ENCODE assay signal across 17 cellular contexts in the genomic region with DNA sequence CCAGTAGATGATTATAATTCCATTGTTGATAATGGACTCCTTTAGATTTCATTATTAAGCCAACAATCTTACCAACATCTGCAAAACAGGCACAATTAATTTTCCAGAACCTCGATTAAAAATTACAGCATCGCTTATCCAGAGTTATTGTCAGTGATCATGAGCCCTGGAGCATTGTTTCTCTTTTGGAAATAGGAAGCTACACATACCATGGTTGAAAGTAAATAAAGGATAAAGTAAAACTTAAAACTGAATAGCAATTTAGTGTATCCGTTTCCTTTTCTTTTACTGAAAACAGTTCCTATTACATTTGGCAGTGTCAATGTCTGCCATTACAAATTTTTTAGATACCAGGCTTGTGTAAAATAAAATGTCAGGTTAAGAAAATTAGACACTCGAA. TPM values are rescaled to one million over a fixed set of nuclear protein-coding genes. Genes with fewer than 3 reads are reported as not detected.
DNase-seq lines count a peak whose midpoint lies in the region; ATAC-seq, FAIRE-seq and TF ChIP-seq lines count a peak whose summit lies in the region.
"Had no signal": no experiment of that assay in that cellular context is flagged by ENCODE, and none has a peak within 500 bp of the region (broad histone marks: within the 10 kb centered on the region; RNA-seq: fewer than 3 reads in every experiment).

No MANE protein-coding gene starts in this region.

- TF ChIP-seq CTCF in A549 (IDR thresholded peaks at IDR 0.05), result no peak
- no peak for TF ChIP-seq CTCF in astrocyte of the spinal cord (IDR thresholded peaks at IDR 0.05; ENCODE audit: low read depth, low read length)
- TF ChIP-seq CTCF in kidney (IDR thresholded peaks at IDR 0.05; ENCODE audit: borderline replicate concordance, extremely low read depth, insufficient read depth), result no peak

- no peaks in the 10 kb centered on the region for H3K27me3 ChIP-seq in rectal smooth muscle tissue (ENCODE audit: control insufficient read depth, insufficient read depth, low read length)

- in situ Hi-C loops in astrocyte of the spinal cord (cut with HindIII; ENCODE audit: low sequenced_read_pairs), result no loop called here

- CTCF ChIA-PET in A549 (lab: Yijun Ruan, JAX), result interaction anchor here (1.0 kb wide), 1 partner anchor 18 kb away, joined by 3 read pairs; a partner anchor contains a TSS

- POLR2A ChIA-PET in A549 (lab: Yijun Ruan, JAX), result interaction anchor here (1.2 to 5.1 kb wide), 3 partner anchors 10 to 249 kb away, joined by 3 to 34 read pairs (median 20); a partner anchor contains a TSS

- FAIRE-seq in A549 (lab: Jason Lieb, UNC) (peak; percentile 77), kidney (lab: Jason Lieb, UNC) (no peak)

- H3K4me3 ChIP-seq in A549, result peak overlapping the region; percentile 72
- H3K4me3 ChIP-seq in astrocyte of the spinal cord (ENCODE audit: low read depth, low read length), result peak overlapping the region; percentile 89
- H3K4me3 ChIP-seq in kidney (ENCODE audit: low read length in 2 of 2), result peak overlapping the region; percentile 65 to 69
- no peak overlapping the region for H3K4me3 ChIP-seq in rectal smooth muscle tissue (ENCODE audit: low read length)

- peaks cover 40% of the 10 kb centered on the region for H3K4me1 ChIP-seq in A549
- peaks cover 13 to 18% of the 10 kb centered on the region in 2 donors for H3K4me1 ChIP-seq in kidney (ENCODE audit: control insufficient read depth in 1 of 2, insufficient read depth in 1 of 2, low read depth in 1 of 2, low read length in 2 of 2)
- H3K4me1 ChIP-seq in rectal smooth muscle tissue (ENCODE audit: control insufficient read depth, insufficient read depth, low read length), result peaks cover 42% of the 10 kb centered on the region

- H3K9ac ChIP-seq in kidney (ENCODE audit: low read length in 2 of 2) (peak overlapping the region in 1 of 2 donors; percentile 92), rectal smooth muscle tissue (ENCODE audit: low read length) (no peak overlapping the region)

- 6% methylated on average over 4 of the region's 4 CpGs for WGBS in A549 (ENCODE audit: missing lambda C conversion rate)

- H3K27ac ChIP-seq in A549 (peak overlapping the region; percentile 92 to 98), kidney (ENCODE audit: low read depth in 2 of 2, low read length in 2 of 2) (peak overlapping the region; percentile 96 to 97), rectal smooth muscle tissue (ENCODE audit: low read depth, low read length) (peak overlapping the region; percentile 92)

- no peak for TF ChIP-seq EP300 in A549 (IDR thresholded peaks at IDR 0.05)

- no peak for TF ChIP-seq RAD21 in A549 (conservative IDR thresholded peaks at IDR 0.05 in 1 of 2, IDR thresholded peaks at IDR 0.05 in 1 of 2)

- intact Hi-C loops in kidney (cut with DNase I), result no loop called here

- peak overlapping the region; percentile 88 for H3K4me2 ChIP-seq in A549

- TF ChIP-seq POLR2A in A549 (IDR thresholded peaks at IDR 0.05; ENCODE audit: low read length), result no peak

- H3K9me3 ChIP-seq in A549 (no peaks in the 10 kb centered on the region), kidney (ENCODE audit: control insufficient read depth in 1 of 2, low read length in 2 of 2) (no peaks in the 10 kb centered on the region)

- H3K36me3 ChIP-seq in kidney (ENCODE audit: control insufficient read depth in 1 of 2, insufficient read depth in 2 of 2, low read length in 2 of 2), result peaks cover 0 to 5% of the 10 kb centered on the region in 2 donors
- H3K36me3 ChIP-seq in rectal smooth muscle tissue (ENCODE audit: control insufficient read depth, insufficient read depth, low read length), result no peaks in the 10 kb centered on the region

- ATAC-seq in A549 (no peak), HG03139 (IDR thresholded peaks at IDR 0.05; ENCODE audit: unreplicated experiment) (no peak), GM21381 (IDR thresholded peaks at IDR 0.05; ENCODE audit: unreplicated experiment) (no peak)
- ATAC-seq: CD8-positive, alpha-beta T cell had no signal

- DNase-seq in A549 (ENCODE audit: low read depth in 1 of 2, low spot score in 1 of 2) (no peak), astrocyte of the spinal cord (ENCODE audit: low read depth, low spot score) (peak; percentile 38), kidney (no peak), T-helper 9 cell (no peak), NCI-H146 treated with DMSO at 0.1 percent for 48 hours (lab: John Stamatoyannopoulos, UW; ENCODE audit: unreplicated experiment) (no peak)
- DNase-seq: 8988T; activated CD8-positive, alpha-beta memory T cell treated with anti-CD3 and anti-CD28 coated beads for 24 hours; activated naive CD4-positive, alpha-beta T cell treated with Interleukin-2 at 50 U/mL for 16 hours; MM.1S; NK-92 treated with Interleukin-12 subunit alpha and Interleukin-12 subunit beta, amount 100 ng/mL, for 24 hours; posterior cingulate gyrus; stimulated activated CD4-positive, alpha-beta T cell treated with anti-CD3 and anti-CD28 coated beads, Interleukin-2, amount 100 ng/mL, for 24 hours; stimulated activated CD8-positive, alpha-beta memory T cell treated with anti-CD3 and anti-CD28 coated beads, Interleukin-4, amount 100 ng/mL, for 48 hours had no signal

TF ChIP-seq in A549, 52 proteins besides CTCF, POLR2A, EP300 and RAD21 (continues in another document):
- TF ChIP-seq NPAS2 (CRISPR knock-in tag; IDR thresholded peaks at IDR 0.05; ENCODE audit: borderline replicate concordance), result no peak
- no peak for TF ChIP-seq MAFK (IDR thresholded peaks at IDR 0.05; ENCODE audit: partially characterized antibody)
- TF ChIP-seq, protein P1, sequence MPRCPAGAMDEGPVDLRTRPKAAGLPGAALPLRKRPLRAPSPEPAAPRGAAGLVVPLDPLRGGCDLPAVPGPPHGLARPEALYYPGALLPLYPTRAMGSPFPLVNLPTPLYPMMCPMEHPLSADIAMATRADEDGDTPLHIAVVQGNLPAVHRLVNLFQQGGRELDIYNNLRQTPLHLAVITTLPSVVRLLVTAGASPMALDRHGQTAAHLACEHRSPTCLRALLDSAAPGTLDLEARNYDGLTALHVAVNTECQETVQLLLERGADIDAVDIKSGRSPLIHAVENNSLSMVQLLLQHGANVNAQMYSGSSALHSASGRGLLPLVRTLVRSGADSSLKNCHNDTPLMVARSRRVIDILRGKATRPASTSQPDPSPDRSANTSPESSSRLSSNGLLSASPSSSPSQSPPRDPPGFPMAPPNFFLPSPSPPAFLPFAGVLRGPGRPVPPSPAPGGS (IDR thresholded peaks at IDR 0.05), result no peak
- TF ChIP-seq, protein P2, sequence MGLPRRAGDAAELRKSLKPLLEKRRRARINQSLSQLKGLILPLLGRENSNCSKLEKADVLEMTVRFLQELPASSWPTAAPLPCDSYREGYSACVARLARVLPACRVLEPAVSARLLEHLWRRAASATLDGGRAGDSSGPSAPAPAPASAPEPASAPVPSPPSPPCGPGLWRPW (IDR thresholded peaks at IDR 0.05), result no peak
- TF ChIP-seq, protein P3, sequence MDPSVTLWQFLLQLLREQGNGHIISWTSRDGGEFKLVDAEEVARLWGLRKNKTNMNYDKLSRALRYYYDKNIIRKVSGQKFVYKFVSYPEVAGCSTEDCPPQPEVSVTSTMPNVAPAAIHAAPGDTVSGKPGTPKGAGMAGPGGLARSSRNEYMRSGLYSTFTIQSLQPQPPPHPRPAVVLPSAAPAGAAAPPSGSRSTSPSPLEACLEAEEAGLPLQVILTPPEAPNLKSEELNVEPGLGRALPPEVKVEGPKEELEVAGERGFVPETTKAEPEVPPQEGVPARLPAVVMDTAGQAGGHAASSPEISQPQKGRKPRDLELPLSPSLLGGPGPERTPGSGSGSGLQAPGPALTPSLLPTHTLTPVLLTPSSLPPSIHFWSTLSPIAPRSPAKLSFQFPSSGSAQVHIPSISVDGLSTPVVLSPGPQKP (IDR thresholded peaks at IDR 0.05; ENCODE audit: low read depth, low read length), result no peak
- TF ChIP-seq KDM1A (IDR thresholded peaks at IDR 0.05; ENCODE audit: low read depth), result no peak
- TF ChIP-seq RFX5 (IDR thresholded peaks at IDR 0.05), result no peak

RNA-seq across cellular contexts. Expression of a gene that starts 9.9 kb away (rescaled TPM):
- 2.1 and 2.4 TPM in 2 replicates for polyA plus RNA-seq in A549 (2011; rRNA removed)
- 1.1 and 1.2 TPM in 2 replicates for polyA plus RNA-seq in A549 (2012; cell fraction: cytosol; rRNA removed)
- polyA plus RNA-seq in A549 (2012; cell fraction: nucleus; rRNA removed), result 4.0 and 5.5 TPM in 2 replicates
- 1.3 to 1.5 TPM (median 1.4 TPM) in 3 replicates for polyA plus RNA-seq in A549 (2017; fragmentation: RNase III; extraction: RNeasy Plus Mini Kit Qiagen cat#74134 plus additional on column Dnase treatment)
- polyA minus RNA-seq in A549 (2011; rRNA and poly(A)+ RNA removed), result 0.83 TPM in 2 replicates
- 2.9 TPM for total RNA-seq in kidney
- 1.3 TPM for polyA plus RNA-seq in kidney (ENCODE audit: insufficient read depth, low read depth, low replicate concordance)
- total RNA-seq: CD8-positive, alpha-beta T cell had no signal

RNA-seq across cellular contexts. Expression of a gene that starts 16.6 kb away (rescaled TPM):
- 4.8 and 5.0 TPM in 2 replicates for polyA plus RNA-seq in A549 (2011; rRNA removed)
- 3.3 and 3.5 TPM in 2 replicates for polyA plus RNA-seq in A549 (2012; cell fraction: cytosol; rRNA removed)
- 2.0 and 2.5 TPM in 2 replicates for polyA plus RNA-seq in A549 (2012; cell fraction: nucleus; rRNA removed)
- polyA plus RNA-seq in A549 (2017; fragmentation: RNase III; extraction: RNeasy Plus Mini Kit Qiagen cat#74134 plus additional on column Dnase treatment), result 2.6 to 3.0 TPM (median 2.8 TPM) in 3 replicates
- polyA minus RNA-seq in A549 (2011; rRNA and poly(A)+ RNA removed), result 2.5 and 3.2 TPM in 2 replicates
- total RNA-seq in kidney, result 2.4 TPM
- 1.1 TPM for polyA plus RNA-seq in kidney (ENCODE audit: insufficient read depth, low read depth, low replicate concordance)

RNA-seq across cellular contexts. Expression of a gene that starts 18.2 kb away (rescaled TPM):
- polyA plus RNA-seq in A549 (2011; rRNA removed) (2.6 and 2.8 TPM in 2 replicates), A549 (2017; fragmentation: RNase III; extraction: RNeasy Plus Mini Kit Qiagen cat#74134 plus additional on column Dnase treatment) (2.1 to 3.0 TPM (median 2.3 TPM) in 3 replicates), kidney (ENCODE audit: insufficient read depth, low read depth, low replicate concordance) (13.0 TPM)
- polyA plus RNA-seq in A549 (2012; cell fraction: cytosol; rRNA removed), result 3.3 TPM in 2 replicates
- 1.7 and 3.5 TPM in 2 replicates for polyA plus RNA-seq in A549 (2012; cell fraction: nucleus; rRNA removed)
- polyA minus RNA-seq in A549 (2011; rRNA and poly(A)+ RNA removed), result 1.7 and 1.8 TPM in 2 replicates
- total RNA-seq in kidney, result 11.2 TPM

RNA-seq across cellular contexts. Expression of a gene that starts 31.1 kb away (rescaled TPM):
- polyA plus RNA-seq in A549 (2011; rRNA removed), result 6.3 and 6.5 TPM in 2 replicates
- polyA plus RNA-seq in A549 (2012; cell fraction: cytosol; rRNA removed), result 4.4 and 5.0 TPM in 2 replicates
- polyA plus RNA-seq in A549 (2012; cell fraction: nucleus; rRNA removed), result 4.4 and 4.9 TPM in 2 replicates
- polyA plus RNA-seq in A549 (2017; fragmentation: RNase III; extraction: RNeasy Plus Mini Kit Qiagen cat#74134 plus additional on column Dnase treatment), result 2.9 to 4.9 TPM (median 4.0 TPM) in 3 replicates
- 2.5 and 3.1 TPM in 2 replicates for polyA minus RNA-seq in A549 (2011; rRNA and poly(A)+ RNA removed)
- 38.0 TPM for total RNA-seq in kidney
- 19.4 TPM for polyA plus RNA-seq in kidney (ENCODE audit: insufficient read depth, low read depth, low replicate concordance)

RNA-seq across cellular contexts. Expression of a gene that starts 35.2 kb away (rescaled TPM):
- 0.78 and 0.90 TPM in 2 replicates for polyA plus RNA-seq in A549 (2011; rRNA removed)
- 1.9 and 2.0 TPM in 2 replicates for polyA plus RNA-seq in A549 (2012; cell fraction: cytosol; rRNA removed)
- 2.5 and 3.2 TPM in 2 replicates for polyA plus RNA-seq in A549 (2012; cell fraction: nucleus; rRNA removed)
- polyA plus RNA-seq in A549 (2017; fragmentation: RNase III; extraction: RNeasy Plus Mini Kit Qiagen cat#74134 plus additional on column Dnase treatment), result 1.6 to 2.2 TPM (median 2.1 TPM) in 3 replicates
- 0.58 and 2.0 TPM in 2 replicates for polyA minus RNA-seq in A549 (2011; rRNA and poly(A)+ RNA removed)
- total RNA-seq in kidney, result 22.0 TPM
- 1.1 TPM for polyA plus RNA-seq in kidney (ENCODE audit: insufficient read depth, low read depth, low replicate concordance)
- total RNA-seq: CD8-positive, alpha-beta T cell had no signal
